19 cellular contexts compared by ENCODE assay signal in genomic region chr16:1337486-1337885, GRCh38. TPM values are rescaled to one million over a fixed set of nuclear protein-coding genes. Genes with fewer than 3 reads are reported as not detected.
DNase-seq lines count a peak whose midpoint lies in the region; ATAC-seq and TF ChIP-seq lines count a peak whose summit lies in the region.
"Had no signal": no experiment of that assay in that cellular context is flagged by ENCODE, and none has a peak within 500 bp of the region (broad histone marks: within the 10 kb centered on the region; RNA-seq: fewer than 3 reads in every experiment).

No MANE protein-coding gene starts in this region.

- no peak overlapping the region for H3K27ac ChIP-seq in SJCRH30
- H3K27ac ChIP-seq: body of pancreas, KMS-11, parathyroid adenoma had no signal

- H3K4me1 Mint-ChIP-seq in stimulated activated memory B cell treated with anti-CD40 and anti-IgM and Interleukin-4, amounts not matched to agents 10 μg/mL and 1 μg/mL and 100 μg/mL, for 72 hours, result peaks cover 40% of the 10 kb centered on the region

- no peak overlapping the region for H3K4me3 Mint-ChIP-seq in stimulated activated memory B cell treated with anti-CD40 and anti-IgM and Interleukin-4, amounts not matched to agents 10 μg/mL and 1 μg/mL and 100 μg/mL, for 72 hours
- H3K4me3 Mint-ChIP-seq: activated CD8-positive, alpha-beta T cell treated with anti-CD3 and anti-CD28 coated beads, Interleukin-2, amount 10 ng/mL, durations not matched to agents 7 days and 5 days; CD8-positive, alpha-beta memory T cell; natural killer cell treated with Interleukin-12 subunit alpha and Interleukin-12 subunit beta and Interleukin-15 and Interleukin-18, amount 100 ng/mL, for 72 hours had no signal

- H3K9me3 Mint-ChIP-seq in stimulated activated memory B cell treated with anti-CD40 and anti-IgM and Interleukin-4, amounts not matched to agents 10 μg/mL and 1 μg/mL and 100 μg/mL, for 72 hours, result no peaks in the 10 kb centered on the region
- H3K9me3 Mint-ChIP-seq: CD8-positive, alpha-beta memory T cell; natural killer cell treated with Interleukin-12 subunit alpha and Interleukin-12 subunit beta and Interleukin-15 and Interleukin-18, amount 100 ng/mL, for 72 hours had no signal

- H3K27ac Mint-ChIP-seq in stimulated activated memory B cell treated with anti-CD40 and anti-IgM and Interleukin-4, amounts not matched to agents 10 μg/mL and 1 μg/mL and 100 μg/mL, for 72 hours, result no peak overlapping the region
- H3K27ac Mint-ChIP-seq: activated CD8-positive, alpha-beta T cell treated with anti-CD3 and anti-CD28 coated beads, Interleukin-2, amount 10 ng/mL, durations not matched to agents 7 days and 5 days; CD8-positive, alpha-beta memory T cell; natural killer cell treated with Interleukin-12 subunit alpha and Interleukin-12 subunit beta and Interleukin-15 and Interleukin-18, amount 100 ng/mL, for 72 hours had no signal

- peak; percentile 46 for DNase-seq in BE2C
- peak; percentile 90 for DNase-seq in DMS 273 (lab: John Stamatoyannopoulos, UW; ENCODE audit: unreplicated experiment)
- DNase-seq in SJCRH30, result peak; percentile 45 to 49
- DNase-seq in NCI-H2029 (lab: John Stamatoyannopoulos, UW), result no peak
- DNase-seq in midbrain (lab: John Stamatoyannopoulos, UW), result no peak
- DNase-seq: activated gamma-delta T cell treated with Interleukin-2 at 50 U/mL for 16 hours, DMS79, NCI-H187, NCI-H510A, SW 1271 had no signal

- H3K27me3 ChIP-seq in BE2C, result peaks cover 68% of the 10 kb centered on the region
- peaks cover 21% of the 10 kb centered on the region for H3K27me3 ChIP-seq in SJCRH30

- ATAC-seq in stimulated activated memory B cell treated with anti-CD40 and anti-IgM and Interleukin-4, amounts not matched to agents 10 μg/mL and 1 μg/mL and 100 μg/mL, for 72 hours, result no peak
- ATAC-seq: activated CD8-positive, alpha-beta T cell treated with anti-CD3 and anti-CD28 coated beads, Interleukin-2, amount 10 ng/mL, durations not matched to agents 7 days and 5 days; body of pancreas; left colon; natural killer cell treated with Interleukin-12 subunit alpha and Interleukin-12 subunit beta and Interleukin-15 and Interleukin-18, amount 100 ng/mL, for 72 hours; sciatic nerve had no signal

- peaks cover 3% of the 10 kb centered on the region for H3K4me1 ChIP-seq in BE2C
- peaks cover 4% of the 10 kb centered on the region for H3K4me1 ChIP-seq in SJCRH30

- H3K36me3 ChIP-seq in BE2C (no peaks in the 10 kb centered on the region), SJCRH30 (no peaks in the 10 kb centered on the region)

- H3K9me3 ChIP-seq in BE2C, result no peaks in the 10 kb centered on the region
- no peaks in the 10 kb centered on the region for H3K9me3 ChIP-seq in SJCRH30 (replicated peaks)
- H3K9me3 ChIP-seq: body of pancreas had no signal

- no peak overlapping the region for H3K4me3 ChIP-seq in BE2C (ENCODE audit: low read depth, low read length)
- no peak overlapping the region for H3K4me3 ChIP-seq in SJCRH30
- H3K4me3 ChIP-seq: body of pancreas had no signal

- TF ChIP-seq CTCF in BE2C (IDR thresholded peaks at IDR 0.05; ENCODE audit: low read depth, low read length), result no peak

- H3K36me3 Mint-ChIP-seq in stimulated activated memory B cell treated with anti-CD40 and anti-IgM and Interleukin-4, amounts not matched to agents 10 μg/mL and 1 μg/mL and 100 μg/mL, for 72 hours, result no peaks in the 10 kb centered on the region
- H3K36me3 Mint-ChIP-seq: CD8-positive, alpha-beta memory T cell; natural killer cell treated with Interleukin-12 subunit alpha and Interleukin-12 subunit beta and Interleukin-15 and Interleukin-18, amount 100 ng/mL, for 72 hours had no signal

- peaks cover 4% of the 10 kb centered on the region for H3K27me3 Mint-ChIP-seq in stimulated activated memory B cell treated with anti-CD40 and anti-IgM and Interleukin-4, amounts not matched to agents 10 μg/mL and 1 μg/mL and 100 μg/mL, for 72 hours

RNA-seq across cellular contexts. Expression of gene BAIAP3, which starts 4.0 kb away (rescaled TPM):
- 0.96 TPM for polyA plus RNA-seq in BE2C (2012; ENCODE audit: insufficient read depth, insufficient read length, low read depth)
- total RNA-seq in SJCRH30 (2014; rRNA removed; shearing (Covaris generic)), result 0.13 and 0.34 TPM in 2 replicates

RNA-seq across cellular contexts. Expression of gene TSR3, which starts 14.2 kb away (rescaled TPM):
- polyA plus RNA-seq in BE2C (2012; ENCODE audit: insufficient read depth, insufficient read length, low read depth), result 122 TPM
- 48.3 and 50.5 TPM in 2 replicates for total RNA-seq in SJCRH30 (2014; rRNA removed; shearing (Covaris generic))

RNA-seq across cellular contexts. Expression of gene GNPTG, which starts 14.2 kb away (rescaled TPM):
- 61.1 TPM for polyA plus RNA-seq in BE2C (2012; ENCODE audit: insufficient read depth, insufficient read length, low read depth)
- 15.5 and 16.0 TPM in 2 replicates for total RNA-seq in SJCRH30 (2014; rRNA removed; shearing (Covaris generic))

RNA-seq across cellular contexts. Expression of gene UBE2I, which starts 28.1 kb away (rescaled TPM):
- polyA plus RNA-seq in BE2C (2012; ENCODE audit: insufficient read depth, insufficient read length, low read depth), result 219 TPM
- 163 and 181 TPM in 2 replicates for total RNA-seq in SJCRH30 (2014; rRNA removed; shearing (Covaris generic))

Comparison
In these comparisons a context has a peak if more than half of its experiments do, and no peak if none do; other contexts are left out.
1. DNase-seq: peak in BE2C (single experiment), DMS 273 (single experiment) and SJCRH30 (2 of 2); none in NCI-H2029 (single experiment) and midbrain (single experiment).